Comparison of ENCODE assay signal across 8 cellular contexts in genomic region chr15:30625436-30626193, GRCh38.
DNase-seq lines count a peak whose midpoint lies in the region; ATAC-seq and TF ChIP-seq lines count a peak whose summit lies in the region.
"Not testable (repeated sequence)": the region's sequence is repeated elsewhere in the genome, so short reads cannot be mapped to it uniquely, and the experiment has no call there.

Gene ARHGAP11B, plus strand, starts transcription at chr15:30626128.

- TF ChIP-seq POLR2A in adrenal gland (IDR thresholded peaks at IDR 0.05): peak in 1 of 2 donors; percentile 56

- peak in 1 of 6 experiments; percentile 18 for TF ChIP-seq CTCF in adrenal gland (IDR thresholded peaks at IDR 0.05)

- H3K27me3 Mint-ChIP-seq in CD4-positive, alpha-beta memory T cell; T-cell; natural killer cell treated with Interleukin-12 subunit alpha and Interleukin-12 subunit beta and Interleukin-15 and Interleukin-18, amount 100 ng/mL, for 72 hours: not testable (repeated sequence)

- H3K27ac Mint-ChIP-seq in CD4-positive, alpha-beta memory T cell: peak within 1 kb of the TSS; percentile 96 to 99 (median 98)
- peak within 1 kb of the TSS; percentile 97 to 99 for H3K27ac Mint-ChIP-seq in T-cell
- peak within 1 kb of the TSS; percentile 93 to 99 for H3K27ac Mint-ChIP-seq in natural killer cell treated with Interleukin-12 subunit alpha and Interleukin-12 subunit beta and Interleukin-15 and Interleukin-18, amount 100 ng/mL, for 72 hours

- peak within 1 kb of the TSS; percentile 61 to 83 for H3K4me3 ChIP-seq in CD4-positive, alpha-beta memory T cell (ENCODE audit: low read length in 2 of 2)
- peak within 1 kb of the TSS; percentile 32 to 61 (median 46) for H3K4me3 ChIP-seq in adrenal gland

- H3K27me3 ChIP-seq in CD4-positive, alpha-beta memory T cell (ENCODE audit: insufficient read depth, low read length); adrenal gland: not testable (repeated sequence)

- H3K4me3 Mint-ChIP-seq in CD4-positive, alpha-beta memory T cell: peak within 1 kb of the TSS; percentile 96 to 99 (median 99)
- H3K4me3 Mint-ChIP-seq in T-cell: peak within 1 kb of the TSS; percentile 95 to 99 (median 97)
- H3K4me3 Mint-ChIP-seq in natural killer cell treated with Interleukin-12 subunit alpha and Interleukin-12 subunit beta and Interleukin-15 and Interleukin-18, amount 100 ng/mL, for 72 hours: peak within 1 kb of the TSS; percentile 94

- POLR2A ChIA-PET in CD4-positive, alpha-beta memory T cell (lab: Charles Lee; ENCODE audit: partially characterized antibody): interaction anchor here (1.0 kb wide), 1 partner anchor 366 kb away, joined by 5 read pairs; the partner anchor contains the start of gene MTMR10
- POLR2A ChIA-PET in T-cell (lab: Charles Lee): not testable (repeated sequence)

- not testable (repeated sequence) for H3K9me3 ChIP-seq in CD4-positive, alpha-beta memory T cell (ENCODE audit: control insufficient read depth in 1 of 2, low read length in 2 of 2); adrenal gland (replicated peaks in 1 of 3)

- DNase-seq in CD4-positive, alpha-beta memory T cell: peak; percentile 96 to 97 (median 96)
- DNase-seq in T-cell (peak; percentile 89 to 97 (median 94)), adrenal gland (peak; percentile 92 to 94 (median 94)), glomerular endothelial cell (ENCODE audit: extremely low read depth, low read depth, low spot score) (peak; percentile 100)
- peak; percentile 96 for DNase-seq in natural killer cell treated with Interleukin-12 subunit alpha and Interleukin-12 subunit beta and Interleukin-15 and Interleukin-18, amount 100 ng/mL, for 72 hours (ENCODE audit: low spot score)
- peak; percentile 80 to 87 for DNase-seq in stimulated activated CD8-positive, alpha-beta memory T cell treated with anti-CD3 and anti-CD28 coated beads, Interleukin-4, amount 100 ng/mL, for 1 hour (ENCODE audit: low read depth in 2 of 2, low spot score in 1 of 2)

- H3K4me1 ChIP-seq in CD4-positive, alpha-beta memory T cell (ENCODE audit: insufficient read depth, low read length); adrenal gland (replicated peaks in 1 of 2): not testable (repeated sequence)

- intact Hi-C loops in CD4-positive, alpha-beta memory T cell (cut with micrococcal nuclease); adrenal gland (cut with DNase I): not testable (repeated sequence)

- H3K36me3 ChIP-seq in CD4-positive, alpha-beta memory T cell (ENCODE audit: insufficient read depth, low read length); adrenal gland (replicated peaks in 1 of 2): not testable (repeated sequence)

- ATAC-seq in GM19452 (IDR thresholded peaks at IDR 0.05; ENCODE audit: unreplicated experiment): peak; percentile 92
- peak; percentile 95 for ATAC-seq in HG03354 (IDR thresholded peaks at IDR 0.05; ENCODE audit: poor library complexity, severe bottlenecking, unreplicated experiment)
- ATAC-seq in T-cell (replicated peaks in 1 of 4): peak; percentile 92 to 97 (median 92)
- peak; percentile 99 for ATAC-seq in natural killer cell treated with Interleukin-12 subunit alpha and Interleukin-12 subunit beta and Interleukin-15 and Interleukin-18, amount 100 ng/mL, for 72 hours

- 0% methylated on average over 7 to 34 of the region's 35 CpGs for WGBS in adrenal gland, 4 donors

- CTCF ChIA-PET in CD4-positive, alpha-beta memory T cell (lab: Charles Lee; ENCODE audit: partially characterized antibody); T-cell (lab: Charles Lee): not testable (repeated sequence)

- H3K36me3 Mint-ChIP-seq in CD4-positive, alpha-beta memory T cell: peaks cover 0 to 12% of the 10 kb centered on the region in 2 donors
- not testable (repeated sequence) for H3K36me3 Mint-ChIP-seq in T-cell
- H3K36me3 Mint-ChIP-seq in natural killer cell treated with Interleukin-12 subunit alpha and Interleukin-12 subunit beta and Interleukin-15 and Interleukin-18, amount 100 ng/mL, for 72 hours: peaks cover 12% of the 10 kb centered on the region

- not testable (repeated sequence) for H3K9me3 Mint-ChIP-seq in CD4-positive, alpha-beta memory T cell; T-cell; natural killer cell treated with Interleukin-12 subunit alpha and Interleukin-12 subunit beta and Interleukin-15 and Interleukin-18, amount 100 ng/mL, for 72 hours

- H3K27ac ChIP-seq in CD4-positive, alpha-beta memory T cell (ENCODE audit: low read depth, low read length): peak within 1 kb of the TSS; percentile 82
- peak within 1 kb of the TSS; percentile 40 to 92 (median 86) for H3K27ac ChIP-seq in adrenal gland

- H3K4me1 Mint-ChIP-seq in CD4-positive, alpha-beta memory T cell: peaks cover 7 to 30% (median 21%) of the 10 kb centered on the region in 4 donors
- H3K4me1 Mint-ChIP-seq in T-cell: peaks cover 13 to 26% (median 23%) of the 10 kb centered on the region in 3 donors
- peaks cover 13 to 15% of the 10 kb centered on the region in 2 donors for H3K4me1 Mint-ChIP-seq in natural killer cell treated with Interleukin-12 subunit alpha and Interleukin-12 subunit beta and Interleukin-15 and Interleukin-18, amount 100 ng/mL, for 72 hours (ENCODE audit: low read depth in 2 of 2)

Comparison
In these comparisons a context has a peak if more than half of its experiments do, and no peak if none do; other contexts are left out.
1. Peak in every context shown above with its lines: DNase-seq, ATAC-seq, H3K4me3 ChIP-seq and H3K27ac ChIP-seq.